8 cellular contexts compared by ENCODE assay signal in the genomic region with DNA sequence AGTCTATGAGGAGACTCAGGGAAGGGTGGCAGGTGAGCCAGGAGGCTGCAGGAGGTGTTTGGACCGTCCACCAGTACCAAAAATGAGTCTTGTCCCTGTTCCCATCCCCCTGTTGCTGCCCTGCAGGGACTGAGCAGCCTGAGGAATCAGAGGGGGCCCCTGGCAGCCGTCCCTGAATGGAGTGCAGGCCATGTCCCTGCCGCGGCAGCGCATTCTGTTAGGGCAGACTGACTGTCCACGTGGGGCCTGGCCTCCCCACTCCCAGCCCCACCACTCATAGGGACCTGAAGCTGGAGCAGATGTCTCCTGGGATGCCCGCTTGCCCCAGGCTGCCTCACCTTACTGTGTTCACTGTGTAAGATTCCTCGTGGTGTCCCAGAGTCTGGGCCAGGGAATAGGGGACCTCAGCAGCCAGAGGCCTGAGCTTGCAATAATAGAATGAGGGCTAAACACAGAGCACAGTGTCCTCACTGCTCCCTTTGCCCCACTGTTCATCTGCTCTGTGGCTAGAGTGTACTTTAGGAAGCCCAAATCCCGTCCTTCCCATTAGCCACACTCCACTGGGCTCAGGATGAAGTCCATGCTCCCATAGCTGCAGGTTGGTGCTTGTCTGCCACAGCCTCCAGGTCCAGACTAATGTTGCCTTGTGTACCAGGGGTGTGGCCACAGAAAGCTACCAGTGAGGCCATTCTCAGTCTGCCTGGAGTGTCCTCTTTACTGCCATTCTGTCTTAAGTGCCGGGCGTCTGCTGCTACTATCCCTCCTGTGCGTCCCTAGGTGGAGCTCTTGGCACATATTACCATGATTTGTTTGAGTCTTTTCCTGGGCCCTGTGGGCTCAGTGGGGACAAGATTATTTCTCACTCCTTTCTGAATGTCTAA.
DNase-seq lines count a peak whose midpoint lies in the region; ATAC-seq and TF ChIP-seq lines count a peak whose summit lies in the region.

No MANE protein-coding gene starts in this region.

- peak; percentile 74 for DNase-seq in DMS114 treated with DMSO at 0.1 percent for 48 hours (lab: John Stamatoyannopoulos, UW; ENCODE audit: unreplicated experiment)
- DNase-seq in HT-29 (ENCODE audit: low spot score) = peak; percentile 83
- peak; percentile 76 for DNase-seq in NCI-H748 (lab: John Stamatoyannopoulos, UW; ENCODE audit: unreplicated experiment)
- DNase-seq in kidney tubule cell (ENCODE audit: low spot score) = peak; percentile 76
- no peak for DNase-seq in T-cell
- DNase-seq in activated T-cell treated with anti-CD3 and anti-CD28 coated beads, Interleukin-2, amount 50 U/mL, for 24 hours = no peak

- H3K36me3 Mint-ChIP-seq in brain = peaks cover 13% of the 10 kb centered on the region
- peaks cover 25% of the 10 kb centered on the region for H3K36me3 Mint-ChIP-seq in T-cell
- H3K36me3 Mint-ChIP-seq in activated T-cell treated with anti-CD3 and anti-CD28 coated beads, Interleukin-2, amount 50 U/mL, for 24 hours (ENCODE audit: low read depth) = peaks cover 17% of the 10 kb centered on the region

- CTCF ChIA-PET in T-cell (lab: Charles Lee) = no interaction called here

- POLR2A ChIA-PET in T-cell (lab: Charles Lee) = no interaction called here

- H3K27me3 Mint-ChIP-seq in brain (no peaks in the 10 kb centered on the region), T-cell (peaks cover 0 to 4% of the 10 kb centered on the region in 2 donors)
- no peaks in the 10 kb centered on the region for H3K27me3 Mint-ChIP-seq in activated T-cell treated with anti-CD3 and anti-CD28 coated beads, Interleukin-2, amount 50 U/mL, for 24 hours

- TF ChIP-seq CTCF in brain (conservative IDR thresholded peaks at IDR 0.05) = peak; percentile 68 to 80

- no peaks in the 10 kb centered on the region for H3K9me3 Mint-ChIP-seq in brain
- no peaks in the 10 kb centered on the region for H3K9me3 Mint-ChIP-seq in T-cell
- H3K9me3 Mint-ChIP-seq in activated T-cell treated with anti-CD3 and anti-CD28 coated beads, Interleukin-2, amount 50 U/mL, for 24 hours = no peaks in the 10 kb centered on the region

- H3K4me3 Mint-ChIP-seq in brain = no peak overlapping the region
- H3K4me3 Mint-ChIP-seq in T-cell = no peak overlapping the region
- no peak overlapping the region for H3K4me3 Mint-ChIP-seq in activated T-cell treated with anti-CD3 and anti-CD28 coated beads, Interleukin-2, amount 50 U/mL, for 24 hours

- ATAC-seq in HG03097 (IDR thresholded peaks at IDR 0.05; ENCODE audit: low FRiP score, unreplicated experiment) = no peak
- no peak for ATAC-seq in T-cell (replicated peaks in 1 of 4)

- H3K4me1 Mint-ChIP-seq in brain (peaks cover 9% of the 10 kb centered on the region), T-cell (peaks cover 0 to 7% (median 2%) of the 10 kb centered on the region in 3 donors)
- H3K4me1 Mint-ChIP-seq in activated T-cell treated with anti-CD3 and anti-CD28 coated beads, Interleukin-2, amount 50 U/mL, for 24 hours (ENCODE audit: low read depth) = peaks cover 12% of the 10 kb centered on the region

- H3K27ac Mint-ChIP-seq in brain (peak overlapping the region; percentile 68 to 89 (median 85)), T-cell (no peak overlapping the region)
- H3K27ac Mint-ChIP-seq in activated T-cell treated with anti-CD3 and anti-CD28 coated beads, Interleukin-2, amount 50 U/mL, for 24 hours = no peak overlapping the region

Comparison
In these comparisons a context has a peak if more than half of its experiments do, and no peak if none do; other contexts are left out.
1. DNase-seq: peak in DMS114 treated with DMSO at 0.1 percent for 48 hours (single experiment), HT-29 (single experiment), NCI-H748 (single experiment) and kidney tubule cell (single experiment); none in T-cell (0 of 34) and activated T-cell treated with anti-CD3 and anti-CD28 coated beads, Interleukin-2, amount 50 U/mL, for 24 hours (single experiment).
2. H3K27ac Mint-ChIP-seq: peak in brain (5 of 5); none in T-cell (0 of 2) and activated T-cell treated with anti-CD3 and anti-CD28 coated beads, Interleukin-2, amount 50 U/mL, for 24 hours (single experiment).